Comparison of ENCODE assay signal across 9 cellular contexts in genomic region chr14:69613312-69614073, GRCh38. TPM values are rescaled to one million over a fixed set of nuclear protein-coding genes. Genes with fewer than 3 reads are reported as not detected.
DNase-seq lines count a peak whose midpoint lies in the region; ATAC-seq, FAIRE-seq and TF ChIP-seq lines count a peak whose summit lies in the region.
"Had no signal": no experiment of that assay in that cellular context is flagged by ENCODE, and none has a peak within 500 bp of the region (broad histone marks: within the 10 kb centered on the region; RNA-seq: fewer than 3 reads in every experiment).

No MANE protein-coding gene starts in this region.

- no peak for TF ChIP-seq EP300 in A549 (IDR thresholded peaks at IDR 0.05)

- H3K4me3 ChIP-seq in A549, result no peak overlapping the region
- no peak overlapping the region for H3K4me3 ChIP-seq in HEK293 (ENCODE audit: low read depth, low read length)
- no peak overlapping the region for H3K4me3 ChIP-seq in body of pancreas
- H3K4me3 ChIP-seq in muscle layer of colon (ENCODE audit: low read depth in 1 of 2, low read length in 2 of 2), result peak overlapping the region in 1 of 2 donors; percentile 87

- ATAC-seq in A549 (no peak), body of pancreas (no peak)

- no peak for DNase-seq in A549 (ENCODE audit: low read depth in 1 of 2, low spot score in 1 of 2)
- DNase-seq in body of pancreas, result no peak
- DNase-seq in NCI-H2227 treated with DMSO at 0.1 percent for 48 hours (lab: John Stamatoyannopoulos, UW), result no peak
- DNase-seq in cerebellar cortex (ENCODE audit: low spot score), result no peak
- DNase-seq in NCI-H1436 (lab: John Stamatoyannopoulos, UW), result no peak
- DNase-seq in caudate nucleus (lab: John Stamatoyannopoulos, UW), result no peak
- DNase-seq: GDM1 had no signal

- H3K9ac ChIP-seq in muscle layer of colon (ENCODE audit: low read length), result peak overlapping the region; percentile 94

- H3K27me3 ChIP-seq in body of pancreas, result no peaks in the 10 kb centered on the region
- H3K27me3 ChIP-seq in muscle layer of colon (ENCODE audit: control insufficient read depth in 1 of 2, insufficient read depth in 2 of 2, low read length in 2 of 2), result no peaks in the 10 kb centered on the region

- H3K4me1 ChIP-seq in A549 (peaks cover 18% of the 10 kb centered on the region), HEK293 (ENCODE audit: control insufficient read depth, insufficient read depth, low read length) (peaks cover 25% of the 10 kb centered on the region), body of pancreas (peaks cover 69% of the 10 kb centered on the region), muscle layer of colon (ENCODE audit: insufficient read depth, low read length) (peaks cover 71% of the 10 kb centered on the region)

- CTCF ChIA-PET in A549 (lab: Yijun Ruan, JAX) (interaction anchor here (1.3 to 2.0 kb wide), 6 partner anchors 16 to 113 kb away, joined by 3 to 10 read pairs (median 4); no protein-coding TSS in a partner anchor), HEK293 (lab: Yijun Ruan, JAX) (interaction anchor here (0.7 to 1.6 kb wide), 2 partner anchors 25 to 114 kb away, joined by 3 to 6 read pairs; no protein-coding TSS in a partner anchor)

- H3K36me3 ChIP-seq in HEK293 (ENCODE audit: control insufficient read depth in 2 of 2, insufficient read depth in 1 of 2, low read length in 2 of 2) (no peaks in the 10 kb centered on the region), body of pancreas (replicated peaks in 1 of 2; ENCODE audit: insufficient read depth in 1 of 2, low read depth in 2 of 2) (no peaks in the 10 kb centered on the region), muscle layer of colon (ENCODE audit: insufficient read depth, low read length) (no peaks in the 10 kb centered on the region)

- TF ChIP-seq POLR2A in A549 (IDR thresholded peaks at IDR 0.05; ENCODE audit: low read length) (no peak), body of pancreas (IDR thresholded peaks at IDR 0.05) (no peak)

- H3K4me2 ChIP-seq in A549, result peak overlapping the region; percentile 93

- POLR2A ChIA-PET in A549 (lab: Yijun Ruan, JAX) (no interaction called here), HEK293 (lab: Yijun Ruan, JAX) (interaction anchor here (0.7 kb wide), 1 partner anchor 15 kb away, joined by 3 read pairs; no protein-coding TSS in a partner anchor)

- TF ChIP-seq CTCF in A549 (IDR thresholded peaks at IDR 0.05) (no peak), HEK293 (tag by site-specific recombination; IDR thresholded peaks at IDR 0.05) (no peak), body of pancreas (IDR thresholded peaks at IDR 0.05) (no peak)

- H3K27ac ChIP-seq in A549 (0 out of 6 replicates have a peak overlapping the region, but pooled peaks of 1 of the 2 experiments have one; percentile 1), HEK293 (ENCODE audit: extremely low read depth, low read depth, low read length) (no peak overlapping the region), body of pancreas (peak overlapping the region; percentile 8 to 99 (median 83)), muscle layer of colon (ENCODE audit: low read depth, low read length) (peak overlapping the region; percentile 94), caudate nucleus (ENCODE audit: low read depth, low read length) (no peak overlapping the region)

- no peak for FAIRE-seq in A549 (lab: Jason Lieb, UNC)

- 89% methylated on average over 4 of the region's 4 CpGs for WGBS in A549 (ENCODE audit: missing lambda C conversion rate)
- WGBS in body of pancreas, 2 donors, result 27 to 30% methylated on average over 4 of the region's 4 CpGs

- intact Hi-C loops in body of pancreas (cut with DNase I), result loop anchor here (10.0 kb wide), 1 partner anchor 51 kb away; no protein-coding TSS in a partner anchor

- no peak for TF ChIP-seq RAD21 in A549 (conservative IDR thresholded peaks at IDR 0.05 in 1 of 2, IDR thresholded peaks at IDR 0.05 in 1 of 2)

- H3K9me3 ChIP-seq in A549 (no peaks in the 10 kb centered on the region), HEK293 (ENCODE audit: control insufficient read depth, insufficient read depth, low read depth, low read length) (no peaks in the 10 kb centered on the region), body of pancreas (no peaks in the 10 kb centered on the region), muscle layer of colon (ENCODE audit: low read length) (no peaks in the 10 kb centered on the region)

TF ChIP-seq in A549, 52 proteins besides CTCF, POLR2A, EP300 and RAD21:
- TF ChIP-seq HOXB13 (CRISPR knock-in tag; IDR thresholded peaks at IDR 0.05; ENCODE audit: low read depth) (no peak), NFE2L2 (conservative IDR thresholded peaks at IDR 0.05; ENCODE audit: low read length) (no peak), MAFK (IDR thresholded peaks at IDR 0.05; ENCODE audit: partially characterized antibody) (no peak), JUN (IDR thresholded peaks at IDR 0.05) (no peak), PHF8 (IDR thresholded peaks at IDR 0.05; ENCODE audit: borderline replicate concordance, low read depth) (no peak), MAX (IDR thresholded peaks at IDR 0.05) (no peak), PBX3 (IDR thresholded peaks at IDR 0.05) (no peak), KDM5A (IDR thresholded peaks at IDR 0.05) (no peak), ZNF302 (CRISPR knock-in tag; IDR thresholded peaks at IDR 0.05) (no peak), ZFP36 (IDR thresholded peaks at IDR 0.05; ENCODE audit: borderline replicate concordance, partially characterized antibody) (no peak), MAZ (IDR thresholded peaks at IDR 0.05; ENCODE audit: borderline replicate concordance, low read depth, low read length) (no peak), CHD2 (IDR thresholded peaks at IDR 0.05; ENCODE audit: low read length, partially characterized antibody) (no peak), HEYL (CRISPR knock-in tag; IDR thresholded peaks at IDR 0.05) (no peak)

TF ChIP-seq in HEK293, 187 proteins besides CTCF, POLR2A, EP300 and RAD21:
- TF ChIP-seq MZF1 (tag by site-specific recombination; IDR thresholded peaks at IDR 0.05; ENCODE audit: borderline replicate concordance), result no peak
- TF ChIP-seq ZNF132 (tag by site-specific recombination; IDR thresholded peaks at IDR 0.05; ENCODE audit: borderline replicate concordance), result no peak
- TF ChIP-seq ZNF155 (tag by site-specific recombination; IDR thresholded peaks at IDR 0.05), result no peak
- TF ChIP-seq ZNF768 (tag by site-specific recombination; IDR thresholded peaks at IDR 0.05), result no peak
- TF ChIP-seq PATZ1 (tag by site-specific recombination; IDR thresholded peaks at IDR 0.05), result no peak
- TF ChIP-seq ZNF18 (tag by site-specific recombination; IDR thresholded peaks at IDR 0.05), result no peak
- peak; percentile 44 for TF ChIP-seq FEZF1 (tag by site-specific recombination; IDR thresholded peaks at IDR 0.05)
- TF ChIP-seq GFI1B (tag by site-specific recombination; IDR thresholded peaks at IDR 0.05), result no peak
- TF ChIP-seq ZNF629 (tag by site-specific recombination; IDR thresholded peaks at IDR 0.05), result no peak
- peak; percentile 75; the same call in 1 of the 2 replicates for TF ChIP-seq ZNF24 (tag by site-specific recombination; IDR thresholded peaks at IDR 0.05)
TF ChIP-seq in HEK293: peak in this region for 2.

RNA-seq across cellular contexts. Expression of gene SUSD6, which starts 2.1 kb away (rescaled TPM):
- polyA plus RNA-seq in A549 (2011; rRNA removed), result 7.0 and 7.9 TPM in 2 replicates
- polyA plus RNA-seq in A549 (2012; cell fraction: cytosol; rRNA removed), result 2.3 and 3.3 TPM in 2 replicates
- polyA plus RNA-seq in A549 (2012; cell fraction: nucleus; rRNA removed), result 6.9 and 7.5 TPM in 2 replicates
- polyA plus RNA-seq in A549 (2017; fragmentation: RNase III; extraction: RNeasy Plus Mini Kit Qiagen cat#74134 plus additional on column Dnase treatment), result 4.3 to 4.5 TPM (median 4.5 TPM) in 3 replicates
- 8.7 and 9.1 TPM in 2 replicates for polyA minus RNA-seq in A549 (2011; rRNA and poly(A)+ RNA removed)
- total RNA-seq in body of pancreas, result 10 to 100 TPM; 24.6 to 25.1 TPM

RNA-seq across cellular contexts. Expression of gene CCDC177, which starts 38.8 kb away (rescaled TPM):
- polyA plus RNA-seq in A549 (2011; rRNA removed), result not detected in 2 replicates
- polyA plus RNA-seq in A549 (2012; cell fraction: cytosol; rRNA removed), result not detected in 2 replicates
- not detected in 2 replicates for polyA plus RNA-seq in A549 (2012; cell fraction: nucleus; rRNA removed)
- not detected in 3 replicates for polyA plus RNA-seq in A549 (2017; fragmentation: RNase III; extraction: RNeasy Plus Mini Kit Qiagen cat#74134 plus additional on column Dnase treatment)
- polyA minus RNA-seq in A549 (2011; rRNA and poly(A)+ RNA removed), result not detected in 2 replicates
- not detected for total RNA-seq in body of pancreas

Comparison
In these comparisons a context has a peak if more than half of its experiments do, and no peak if none do; other contexts are left out.
1. H3K27ac ChIP-seq: peak in body of pancreas (4 of 4) and muscle layer of colon (single experiment); none in HEK293 (single experiment) and caudate nucleus (single experiment).